14 cellular contexts compared by ENCODE assay signal in genomic region chr4:8599091-8599460, GRCh38. TPM values are rescaled to one million over a fixed set of nuclear protein-coding genes. Genes with fewer than 3 reads are reported as not detected.
DNase-seq lines count a peak whose midpoint lies in the region; ATAC-seq and TF ChIP-seq lines count a peak whose summit lies in the region.
"Had no signal": no experiment of that assay in that cellular context is flagged by ENCODE, and none has a peak within 500 bp of the region (broad histone marks: within the 10 kb centered on the region; RNA-seq: fewer than 3 reads in every experiment).

No MANE protein-coding gene starts in this region.

- no peak overlapping the region for H3K4ac ChIP-seq in mesenchymal stem cell (ENCODE audit: low read depth in 1 of 2, low read length in 2 of 2)

- POLR2A ChIA-PET in activated CD4-positive, alpha-beta memory T cell treated with anti-CD3 and anti-CD28 coated beads, Interleukin-2, amount 10 ng/mL, durations not matched to agents 7 days and 5 days (lab: Charles Lee): no interaction called here
- POLR2A ChIA-PET in activated CD4-positive, alpha-beta memory T cell treated with anti-CD3 and anti-CD28 coated beads for 36 hours (lab: Charles Lee): no interaction called here

- TF ChIP-seq CTCF in vagina (IDR thresholded peaks at IDR 0.05): no peak

- H3K4me3 ChIP-seq in SJCRH30: no peak overlapping the region
- no peak overlapping the region for H3K4me3 ChIP-seq in mesenchymal stem cell (ENCODE audit: insufficient read depth in 1 of 2, low read depth in 1 of 2, low read length in 2 of 2)
- H3K4me3 ChIP-seq in vagina: no peak overlapping the region
- H3K4me3 ChIP-seq: HAP-1 had no signal

- no peak overlapping the region for H4K91ac ChIP-seq in mesenchymal stem cell (ENCODE audit: low read length)

- H3K79me1 ChIP-seq in mesenchymal stem cell (replicated peaks; ENCODE audit: low read length, poor library complexity, severe bottlenecking): no peaks in the 10 kb centered on the region

- H3K9me3 Mint-ChIP-seq in activated CD4-positive, alpha-beta memory T cell treated with anti-CD3 and anti-CD28 coated beads, Interleukin-2, amount 10 ng/mL, durations not matched to agents 7 days and 5 days: no peaks in the 10 kb centered on the region
- H3K9me3 Mint-ChIP-seq in activated CD4-positive, alpha-beta memory T cell treated with anti-CD3 and anti-CD28 coated beads for 36 hours: no peaks in the 10 kb centered on the region
- H3K9me3 Mint-ChIP-seq: CD4-positive, CD25-positive, alpha-beta regulatory T cell; HFFc6 had no signal

- H2BK120ac ChIP-seq in mesenchymal stem cell (ENCODE audit: low read depth, low read length): no peak overlapping the region

- WGBS in mesenchymal stem cell: 74% methylated on average over 8 of the region's 8 CpGs

- no peak overlapping the region for H3K23ac ChIP-seq in mesenchymal stem cell (ENCODE audit: low read length in 2 of 2)

- H3K27me3 Mint-ChIP-seq in activated CD4-positive, alpha-beta memory T cell treated with anti-CD3 and anti-CD28 coated beads, Interleukin-2, amount 10 ng/mL, durations not matched to agents 7 days and 5 days: peaks cover 7% of the 10 kb centered on the region
- peaks cover 5% of the 10 kb centered on the region for H3K27me3 Mint-ChIP-seq in activated CD4-positive, alpha-beta memory T cell treated with anti-CD3 and anti-CD28 coated beads for 36 hours

- peak overlapping the region; percentile 93 for H3K27ac ChIP-seq in SJCRH30
- H3K27ac ChIP-seq in mesenchymal stem cell (ENCODE audit: low read length, poor library complexity, severe bottlenecking): no peak overlapping the region
- H3K27ac ChIP-seq in vagina: peak overlapping the region; percentile 56
- H3K27ac ChIP-seq: 22Rv1 had no signal

- H3K4me1 Mint-ChIP-seq in activated CD4-positive, alpha-beta memory T cell treated with anti-CD3 and anti-CD28 coated beads, Interleukin-2, amount 10 ng/mL, durations not matched to agents 7 days and 5 days: peaks cover 14% of the 10 kb centered on the region
- H3K4me1 Mint-ChIP-seq in activated CD4-positive, alpha-beta memory T cell treated with anti-CD3 and anti-CD28 coated beads for 36 hours (ENCODE audit: low read depth): no peaks in the 10 kb centered on the region
- H3K4me1 Mint-ChIP-seq: CD4-positive, CD25-positive, alpha-beta regulatory T cell had no signal

- peak overlapping the region; percentile 26 for H3K27ac Mint-ChIP-seq in activated CD4-positive, alpha-beta memory T cell treated with anti-CD3 and anti-CD28 coated beads, Interleukin-2, amount 10 ng/mL, durations not matched to agents 7 days and 5 days
- H3K27ac Mint-ChIP-seq in activated CD4-positive, alpha-beta memory T cell treated with anti-CD3 and anti-CD28 coated beads for 36 hours: no peak overlapping the region
- H3K27ac Mint-ChIP-seq: CD4-positive, CD25-positive, alpha-beta regulatory T cell; HFFc6 had no signal

- H2AK5ac ChIP-seq in mesenchymal stem cell (ENCODE audit: low read length, severe bottlenecking): peak overlapping the region; percentile 29

- TF ChIP-seq POLR2A in vagina (IDR thresholded peaks at IDR 0.05): no peak

- no peaks in the 10 kb centered on the region for H3K36me3 Mint-ChIP-seq in activated CD4-positive, alpha-beta memory T cell treated with anti-CD3 and anti-CD28 coated beads, Interleukin-2, amount 10 ng/mL, durations not matched to agents 7 days and 5 days (ENCODE audit: low read depth)
- H3K36me3 Mint-ChIP-seq in activated CD4-positive, alpha-beta memory T cell treated with anti-CD3 and anti-CD28 coated beads for 36 hours: no peaks in the 10 kb centered on the region
- H3K36me3 Mint-ChIP-seq: CD4-positive, CD25-positive, alpha-beta regulatory T cell had no signal

- no peak for DNase-seq in activated CD4-positive, alpha-beta memory T cell treated with anti-CD3 and anti-CD28 coated beads, Interleukin-2, amount 10 ng/mL, durations not matched to agents 7 days and 5 days
- DNase-seq in activated CD4-positive, alpha-beta memory T cell treated with anti-CD3 and anti-CD28 coated beads for 36 hours: no peak
- DNase-seq in SJCRH30 (no peak), mesenchymal stem cell (no peak), vagina (ENCODE audit: extremely low spot score in 2 of 2) (no peak), DMS53 (lab: John Stamatoyannopoulos, UW) (no peak)
- no peak for DNase-seq in activated CD4-positive, alpha-beta T cell treated with anti-CD3 and anti-CD28 coated beads for 4 hours

- H3K4me3 Mint-ChIP-seq in activated CD4-positive, alpha-beta memory T cell treated with anti-CD3 and anti-CD28 coated beads, Interleukin-2, amount 10 ng/mL, durations not matched to agents 7 days and 5 days: peak overlapping the region; percentile 10
- H3K4me3 Mint-ChIP-seq in activated CD4-positive, alpha-beta memory T cell treated with anti-CD3 and anti-CD28 coated beads for 36 hours: no peak overlapping the region
- H3K4me3 Mint-ChIP-seq: CD4-positive, CD25-positive, alpha-beta regulatory T cell; HFFc6 had no signal

- H3K18ac ChIP-seq in mesenchymal stem cell (ENCODE audit: low read depth in 1 of 2, low read length in 2 of 2): no peak overlapping the region

- no peak overlapping the region for H2AFZ ChIP-seq in mesenchymal stem cell (ENCODE audit: low read depth, low read length)

- no peak overlapping the region for H2BK5ac ChIP-seq in mesenchymal stem cell (ENCODE audit: low read depth, low read length, poor library complexity, severe bottlenecking)

- H3K27me3 ChIP-seq in SJCRH30: no peaks in the 10 kb centered on the region
- H3K27me3 ChIP-seq in mesenchymal stem cell (ENCODE audit: control insufficient read depth in 1 of 2, insufficient read depth in 1 of 2, low read length in 2 of 2): peaks cover under 1 to 31% of the 10 kb centered on the region in 2 experiments
- no peaks in the 10 kb centered on the region for H3K27me3 ChIP-seq in vagina

- intact Hi-C loops in activated CD4-positive, alpha-beta memory T cell treated with anti-CD3 and anti-CD28 coated beads for 36 hours (cut with micrococcal nuclease): no loop called here
- intact Hi-C loops in vagina (cut with DNase I): no loop called here

- no peak overlapping the region for H3K14ac ChIP-seq in mesenchymal stem cell (ENCODE audit: low read length in 2 of 2)

- H3K9me3 ChIP-seq in SJCRH30 (replicated peaks) (no peaks in the 10 kb centered on the region), mesenchymal stem cell (ENCODE audit: control insufficient read depth, low read length) (no peaks in the 10 kb centered on the region), vagina (no peaks in the 10 kb centered on the region)
- H3K9me3 ChIP-seq: HAP-1 had no signal

- H2BK15ac ChIP-seq in mesenchymal stem cell (ENCODE audit: low read depth, poor library complexity, severe bottlenecking): no peak overlapping the region

- no peak for ATAC-seq in HG02981 (IDR thresholded peaks at IDR 0.05; ENCODE audit: unreplicated experiment)

- CTCF ChIA-PET in activated CD4-positive, alpha-beta memory T cell treated with anti-CD3 and anti-CD28 coated beads, Interleukin-2, amount 10 ng/mL, durations not matched to agents 7 days and 5 days (lab: Charles Lee): no interaction called here
- CTCF ChIA-PET in activated CD4-positive, alpha-beta memory T cell treated with anti-CD3 and anti-CD28 coated beads for 36 hours (lab: Charles Lee): interaction anchor here (1.1 kb wide), 1 partner anchor 332 kb away, joined by 3 read pairs; no protein-coding TSS in a partner anchor

- H3K4me1 ChIP-seq in SJCRH30 (peaks cover 60% of the 10 kb centered on the region), mesenchymal stem cell (ENCODE audit: control insufficient read depth, insufficient read depth, low read depth, low read length) (peaks cover 28% of the 10 kb centered on the region), vagina (peaks cover 29% of the 10 kb centered on the region)
- H3K4me1 ChIP-seq: HAP-1 had no signal

- H4K8ac ChIP-seq in mesenchymal stem cell (ENCODE audit: low read length): no peak overlapping the region

- H3K4me2 ChIP-seq in mesenchymal stem cell (ENCODE audit: low read length, poor library complexity, severe bottlenecking): no peak overlapping the region

- no peak overlapping the region for H2BK12ac ChIP-seq in mesenchymal stem cell (ENCODE audit: low read length in 2 of 2)

- no peak overlapping the region for H3K9ac ChIP-seq in mesenchymal stem cell (ENCODE audit: low read length)

- H3K36me3 ChIP-seq in SJCRH30: peaks cover 44% of the 10 kb centered on the region
- H3K36me3 ChIP-seq in mesenchymal stem cell (ENCODE audit: control insufficient read depth in 1 of 2, insufficient read depth in 2 of 2, low read depth in 1 of 2, low read length in 2 of 2): peaks cover 8 to 10% of the 10 kb centered on the region in 2 experiments
- H3K36me3 ChIP-seq in vagina: no peaks in the 10 kb centered on the region
- H3K36me3 ChIP-seq: HAP-1 had no signal

RNA-seq across cellular contexts. Expression of gene CPZ, which starts 6.5 kb away (rescaled TPM):
- under 1 TPM; 0.48 to 0.75 TPM for total RNA-seq in activated CD4-positive, alpha-beta memory T cell treated with anti-CD3 and anti-CD28 coated beads, Interleukin-2, amount 10 ng/mL, durations not matched to agents 7 days and 5 days
- not detected for total RNA-seq in activated CD4-positive, alpha-beta memory T cell treated with anti-CD3 and anti-CD28 coated beads for 36 hours
- 47.1 and 53.7 TPM in 2 replicates for total RNA-seq in SJCRH30 (2014; rRNA removed; shearing (Covaris generic))
- polyA plus RNA-seq in mesenchymal stem cell (2013, experiment 1 of 2): 10.1 TPM
- polyA plus RNA-seq in mesenchymal stem cell (2013, experiment 2 of 2): 10.8 TPM
- 26.3 TPM for total RNA-seq in vagina
- total RNA-seq: CD4-positive, CD25-positive, alpha-beta regulatory T cell had no signal
- polyA plus RNA-seq: CD4-positive, CD25-positive, alpha-beta regulatory T cell had no signal

RNA-seq across cellular contexts. Expression of gene GPR78, which starts 18.9 kb away (rescaled TPM):
- total RNA-seq in activated CD4-positive, alpha-beta memory T cell treated with anti-CD3 and anti-CD28 coated beads, Interleukin-2, amount 10 ng/mL, durations not matched to agents 7 days and 5 days: under 1 TPM; 0.08 to 0.13 TPM
- not detected for total RNA-seq in activated CD4-positive, alpha-beta memory T cell treated with anti-CD3 and anti-CD28 coated beads for 36 hours
- 1.4 and 3.5 TPM in 2 replicates for total RNA-seq in SJCRH30 (2014; rRNA removed; shearing (Covaris generic))
- 0.04 TPM for polyA plus RNA-seq in mesenchymal stem cell (2013, experiment 1 of 2)
- polyA plus RNA-seq in mesenchymal stem cell (2013, experiment 2 of 2): 0.12 TPM
- total RNA-seq in vagina: 23.1 TPM
- total RNA-seq: A673; CD4-positive, CD25-positive, alpha-beta regulatory T cell; Daoy had no signal
- polyA plus RNA-seq: CD4-positive, CD25-positive, alpha-beta regulatory T cell had no signal

Comparison
In these comparisons a context has a peak if more than half of its experiments do, and no peak if none do; other contexts are left out.
1. RNA of gene CPZ, which starts 6.5 kb away (total RNA-seq): 47.1 to 53.7 TPM in SJCRH30 and 26.3 TPM in vagina (single experiment); 0.48 to 0.75 TPM in activated CD4-positive, alpha-beta memory T cell treated with anti-CD3 and anti-CD28 coated beads, Interleukin-2, amount 10 ng/mL, durations not matched to agents 7 days and 5 days and not detected in activated CD4-positive, alpha-beta memory T cell treated with anti-CD3 and anti-CD28 coated beads for 36 hours; every median in the first group is over 10 times any median in the second.